Comparison of ENCODE assay signal across 8 cellular contexts in the genomic region with DNA sequence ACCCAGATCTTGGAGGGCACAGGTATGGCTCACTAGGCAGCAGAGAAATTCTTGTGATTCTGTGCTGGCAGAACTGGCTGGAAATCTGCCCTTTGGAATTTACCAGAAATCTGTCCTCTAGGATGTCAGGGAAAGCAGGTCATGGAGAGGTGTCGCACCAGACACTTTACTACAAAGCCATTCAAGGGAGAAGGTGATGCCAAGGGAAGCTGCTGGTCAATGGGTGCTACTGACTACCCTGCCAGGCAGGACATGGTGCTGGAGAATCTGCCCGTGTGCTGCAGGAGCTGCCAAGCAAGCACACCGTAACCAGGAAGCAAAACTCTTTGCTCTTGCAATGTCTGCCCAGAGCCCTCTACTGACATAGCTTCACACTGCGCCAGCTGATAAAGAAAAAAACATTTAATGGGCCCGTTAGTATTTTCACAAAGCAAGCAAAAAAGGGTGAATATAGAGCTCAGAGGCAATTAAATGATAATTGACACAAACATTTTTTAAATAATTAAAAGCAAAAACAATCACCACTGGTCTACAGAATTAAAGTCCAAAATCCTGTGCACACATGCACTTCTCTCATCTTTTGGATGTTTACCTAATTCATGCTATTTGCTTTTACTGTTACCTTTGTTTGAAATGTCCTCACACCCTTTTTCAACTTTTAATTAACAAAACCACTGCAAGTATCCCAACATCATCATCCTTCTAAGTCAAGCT. TPM values are rescaled to one million over a fixed set of nuclear protein-coding genes. Genes with fewer than 3 reads are reported as not detected.
DNase-seq lines count a peak whose midpoint lies in the region; ATAC-seq and TF ChIP-seq lines count a peak whose summit lies in the region.

No MANE protein-coding gene starts in this region.

- H3K9me3 ChIP-seq in DOHH2 (ENCODE audit: control insufficient read depth, insufficient read depth, low read length): no peaks in the 10 kb centered on the region

- H3K9me2 ChIP-seq in DOHH2 (replicated peaks; ENCODE audit: control insufficient read depth, low read length): no peaks in the 10 kb centered on the region

- H3K4me2 ChIP-seq in DOHH2 (ENCODE audit: low read length): peak overlapping the region; percentile 68

- H4K20me1 ChIP-seq in DOHH2 (ENCODE audit: control insufficient read depth, insufficient read depth, low read depth, low read length): no peaks in the 10 kb centered on the region

- H3K27me3 ChIP-seq in DOHH2 (ENCODE audit: control insufficient read depth, low read length): no peaks in the 10 kb centered on the region

- peaks cover 9% of the 10 kb centered on the region for H3K4me1 ChIP-seq in DOHH2 (ENCODE audit: control insufficient read depth, low read length)

- peaks cover 62% of the 10 kb centered on the region for H3K27me3 Mint-ChIP-seq in nephron progenitor cell (ENCODE audit: low read depth, poor library complexity)
- H3K27me3 Mint-ChIP-seq in immature natural killer cell (ENCODE audit: low read depth in 3 of 3): peaks cover 7 to 16% (median 8%) of the 10 kb centered on the region in 3 donors

- peak overlapping the region; percentile 34 for H3K4me3 ChIP-seq in DOHH2 (ENCODE audit: low read length)

- H3K27ac Mint-ChIP-seq in nephron progenitor cell (no peak overlapping the region), immature natural killer cell (no peak overlapping the region)

- peak; percentile 71 for DNase-seq in HPDE6-E6E7 (ENCODE audit: extremely low spot score)
- peak; percentile 78 for DNase-seq in OCI-M1 (lab: John Stamatoyannopoulos, UW)
- peak; percentile 82 for DNase-seq in dermis blood vessel endothelial cell
- peak; percentile 4 for DNase-seq in nephron progenitor cell
- DNase-seq in immature natural killer cell: no peak
- no peak for DNase-seq in stimulated activated CD4-positive, alpha-beta T cell treated with anti-CD3 and anti-CD28 coated beads, Interleukin-4, amount 100 ng/mL, for 24 hours

- peak; percentile 88 for ATAC-seq in GM19372 (IDR thresholded peaks at IDR 0.05; ENCODE audit: low read depth, unreplicated experiment)

- H3K36me3 Mint-ChIP-seq in nephron progenitor cell (ENCODE audit: low read depth) (no peaks in the 10 kb centered on the region), immature natural killer cell (no peaks in the 10 kb centered on the region)

- H3K4me3 Mint-ChIP-seq in nephron progenitor cell (no peak overlapping the region), immature natural killer cell (no peak overlapping the region)

- H3K36me3 ChIP-seq in DOHH2 (ENCODE audit: control insufficient read depth, low read length): no peaks in the 10 kb centered on the region

- TF ChIP-seq CTCF in DOHH2 (IDR thresholded peaks at IDR 0.05; ENCODE audit: low read depth, low read length, poor library complexity, severe bottlenecking) (peak; percentile 54), nephron progenitor cell (IDR thresholded peaks at IDR 0.05) (peak; percentile 18)

- peaks cover 4% of the 10 kb centered on the region for H3K4me1 Mint-ChIP-seq in nephron progenitor cell
- no peaks in the 10 kb centered on the region for H3K4me1 Mint-ChIP-seq in immature natural killer cell

- no peaks in the 10 kb centered on the region for H3F3A ChIP-seq in DOHH2 (ENCODE audit: control insufficient read depth, insufficient read depth)

- no peaks in the 10 kb centered on the region for H3K9me3 Mint-ChIP-seq in nephron progenitor cell
- H3K9me3 Mint-ChIP-seq in immature natural killer cell: no peaks in the 10 kb centered on the region

- no peaks in the 10 kb centered on the region for H3K79me2 ChIP-seq in DOHH2 (ENCODE audit: control insufficient read depth, low read length)

- no peak overlapping the region for H3K27ac ChIP-seq in DOHH2 (ENCODE audit: low read depth, low read length)

RNA-seq across cellular contexts. Expression of a gene that starts 7.2 kb away (rescaled TPM):
- 64.5 and 82.2 TPM in 2 replicates for total RNA-seq in dermis blood vessel endothelial cell
- 10 to 100 TPM in 1 of 3 donors, 1 to 10 TPM in 2; 7.5 to 19.3 (median 8.9) TPM for polyA plus RNA-seq in immature natural killer cell

Comparison
In these comparisons a context has a peak if more than half of its experiments do, and no peak if none do; other contexts are left out.
1. DNase-seq: peak in HPDE6-E6E7 (single experiment), OCI-M1 (single experiment), dermis blood vessel endothelial cell (single experiment) and nephron progenitor cell (single experiment); none in immature natural killer cell (0 of 3) and stimulated activated CD4-positive, alpha-beta T cell treated with anti-CD3 and anti-CD28 coated beads, Interleukin-4, amount 100 ng/mL, for 24 hours (single experiment).